ENCODE assay signal across 13 cellular contexts in the genomic region with DNA sequence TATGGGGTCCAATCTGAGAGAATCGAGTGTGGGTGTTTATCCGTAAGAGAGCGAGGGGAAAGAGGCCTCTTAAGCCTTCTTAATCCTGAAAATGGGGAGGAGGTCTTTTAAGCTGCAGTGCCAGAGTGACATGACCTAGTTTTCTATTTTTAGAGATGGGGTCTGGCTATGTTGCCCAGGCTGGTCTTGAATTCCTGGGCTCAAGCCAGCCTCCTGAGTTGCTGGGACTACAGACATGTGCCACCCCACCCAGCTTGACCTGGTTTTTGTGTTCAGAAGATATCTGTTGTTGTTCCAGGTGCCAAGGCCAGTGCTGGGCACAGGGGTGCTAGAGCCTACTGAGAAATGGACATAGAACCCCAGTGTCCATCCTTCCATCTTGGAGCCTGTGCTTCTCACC. TPM values are rescaled to one million over a fixed set of nuclear protein-coding genes. Genes with fewer than 3 reads are reported as not detected.
DNase-seq lines count a peak whose midpoint lies in the region; ATAC-seq, FAIRE-seq and TF ChIP-seq lines count a peak whose summit lies in the region.
"Had no signal": no experiment of that assay in that cellular context is flagged by ENCODE, and none has a peak within 500 bp of the region (broad histone marks: within the 10 kb centered on the region; RNA-seq: fewer than 3 reads in every experiment).

No MANE protein-coding gene starts in this region.

- CTCF ChIA-PET in activated naive CD4-positive, alpha-beta T cell treated with anti-CD3 and anti-CD28 coated beads for 36 hours (lab: Charles Lee), result interaction anchor here (1.2 to 3.1 kb wide), 3 partner anchors 18 to 77 kb away, joined by 4 to 12 read pairs (median 6); a partner anchor contains a TSS
- CTCF ChIA-PET in activated CD8-positive, alpha-beta T cell treated with anti-CD3 and anti-CD28 coated beads for 36 hours (lab: Charles Lee), result interaction anchor here (1.0 to 8.1 kb wide), 5 partner anchors 11 to 35 kb away, joined by 3 to 77 read pairs (median 3); a partner anchor contains a TSS

- H3K27ac Mint-ChIP-seq in activated naive CD4-positive, alpha-beta T cell treated with anti-CD3 and anti-CD28 coated beads for 36 hours, result peak overlapping the region; percentile 30
- H3K27ac Mint-ChIP-seq in activated naive CD4-positive, alpha-beta T cell treated with anti-CD3 and anti-CD28 coated beads, Interleukin-2, amount 50 U/mL, for 72 hours, result no peak overlapping the region
- H3K27ac Mint-ChIP-seq in activated CD8-positive, alpha-beta T cell treated with anti-CD3 and anti-CD28 coated beads for 36 hours, result no peak overlapping the region

- H3K27ac ChIP-seq in kidney (ENCODE audit: low read depth in 2 of 2, low read length in 2 of 2) (no peak overlapping the region), transverse colon (peak overlapping the region in 3 of 4 donors; percentile 96 to 99 (median 98))

- no peak overlapping the region for H3K4me3 ChIP-seq in kidney (ENCODE audit: low read length in 2 of 2)
- H3K4me3 ChIP-seq in transverse colon, result peak overlapping the region in 1 of 4 donors; percentile 74

- H3K9me3 ChIP-seq in kidney (ENCODE audit: control insufficient read depth in 1 of 2, low read length in 2 of 2) (no peaks in the 10 kb centered on the region), transverse colon (no peaks in the 10 kb centered on the region)

- POLR2A ChIA-PET in activated CD8-positive, alpha-beta T cell treated with anti-CD3 and anti-CD28 coated beads for 36 hours (lab: Charles Lee), result interaction anchor here (0.9 to 4.7 kb wide), 6 partner anchors 8 to 76 kb away, joined by 3 to 47 read pairs (median 4); a partner anchor contains a TSS

- peak overlapping the region in 1 of 2 donors; percentile 55 for H3K9ac ChIP-seq in kidney (ENCODE audit: low read length in 2 of 2)

- no peak for ATAC-seq in activated naive CD4-positive, alpha-beta T cell treated with anti-CD3 and anti-CD28 coated beads, Interleukin-2, amount 50 U/mL, for 72 hours
- ATAC-seq in activated CD8-positive, alpha-beta T cell treated with anti-CD3 and anti-CD28 coated beads for 36 hours, result no peak
- ATAC-seq in GM18867 (IDR thresholded peaks at IDR 0.05; ENCODE audit: unreplicated experiment), result no peak
- ATAC-seq: sciatic nerve had no signal

- WGBS in transverse colon (ENCODE audit: low coverage in 1 of 2), 2 donors, result 88% methylated on average over 3 of the region's 3 CpGs; no CpG with 5 or more reads in 1 of the 2 donors

- H3K4me3 Mint-ChIP-seq in activated naive CD4-positive, alpha-beta T cell treated with anti-CD3 and anti-CD28 coated beads for 36 hours, result peak overlapping the region; percentile 80
- peak overlapping the region; percentile 27 for H3K4me3 Mint-ChIP-seq in activated CD8-positive, alpha-beta T cell treated with anti-CD3 and anti-CD28 coated beads for 36 hours

- no peaks in the 10 kb centered on the region for H3K27me3 Mint-ChIP-seq in activated naive CD4-positive, alpha-beta T cell treated with anti-CD3 and anti-CD28 coated beads for 36 hours (ENCODE audit: low read depth)
- no peaks in the 10 kb centered on the region for H3K27me3 Mint-ChIP-seq in activated CD8-positive, alpha-beta T cell treated with anti-CD3 and anti-CD28 coated beads for 36 hours

- TF ChIP-seq EP300 in transverse colon (IDR thresholded peaks at IDR 0.05; ENCODE audit: low read depth), result no peak

- intact Hi-C loops in activated naive CD4-positive, alpha-beta T cell treated with anti-CD3 and anti-CD28 coated beads for 36 hours (cut with micrococcal nuclease), result no loop called here
- intact Hi-C loops in activated CD8-positive, alpha-beta T cell treated with anti-CD3 and anti-CD28 coated beads for 36 hours (cut with micrococcal nuclease), result no loop called here
- intact Hi-C loops in kidney (cut with DNase I) (no loop called here), transverse colon (cut with DNase I; ENCODE audit: low total_unique reads) (no loop called here)

- no peaks in the 10 kb centered on the region for H3K36me3 ChIP-seq in kidney (ENCODE audit: control insufficient read depth in 1 of 2, insufficient read depth in 2 of 2, low read length in 2 of 2)
- peaks cover 0 to 11% (median 4%) of the 10 kb centered on the region in 4 donors for H3K36me3 ChIP-seq in transverse colon

- FAIRE-seq in kidney (lab: Jason Lieb, UNC), result no peak
- FAIRE-seq: islet of Langerhans had no signal

- H3K27me3 ChIP-seq in transverse colon, result no peaks in the 10 kb centered on the region

- DNase-seq in activated naive CD4-positive, alpha-beta T cell treated with anti-CD3 and anti-CD28 coated beads for 36 hours, result no peak
- no peak for DNase-seq in activated naive CD4-positive, alpha-beta T cell treated with anti-CD3 and anti-CD28 coated beads, Interleukin-2, amount 50 U/mL, for 72 hours (ENCODE audit: low spot score in 2 of 2)
- DNase-seq in activated CD8-positive, alpha-beta T cell treated with anti-CD3 and anti-CD28 coated beads for 36 hours, result no peak
- peak; percentile 40 for DNase-seq in kidney
- no peak for DNase-seq in transverse colon
- no peak for DNase-seq in Kasumi-1 (lab: John Stamatoyannopoulos, UW)
- DNase-seq in NCI-H2029 (lab: John Stamatoyannopoulos, UW), result no peak
- DNase-seq: amygdala, erythroblast, NCI-H748 treated with DMSO at 0.1 percent for 48 hours had no signal

- no peaks in the 10 kb centered on the region for H3K9me3 Mint-ChIP-seq in activated naive CD4-positive, alpha-beta T cell treated with anti-CD3 and anti-CD28 coated beads for 36 hours
- no peaks in the 10 kb centered on the region for H3K9me3 Mint-ChIP-seq in activated naive CD4-positive, alpha-beta T cell treated with anti-CD3 and anti-CD28 coated beads, Interleukin-2, amount 50 U/mL, for 72 hours
- no peaks in the 10 kb centered on the region for H3K9me3 Mint-ChIP-seq in activated CD8-positive, alpha-beta T cell treated with anti-CD3 and anti-CD28 coated beads for 36 hours

- peaks cover 17% of the 10 kb centered on the region for H3K4me1 Mint-ChIP-seq in activated naive CD4-positive, alpha-beta T cell treated with anti-CD3 and anti-CD28 coated beads for 36 hours (ENCODE audit: low read depth)
- H3K4me1 Mint-ChIP-seq in activated CD8-positive, alpha-beta T cell treated with anti-CD3 and anti-CD28 coated beads for 36 hours (ENCODE audit: low read depth), result peaks cover 15% of the 10 kb centered on the region

- H3K4me1 ChIP-seq in kidney (ENCODE audit: control insufficient read depth in 1 of 2, insufficient read depth in 1 of 2, low read depth in 1 of 2, low read length in 2 of 2) (peaks cover 4 to 17% of the 10 kb centered on the region in 2 donors), transverse colon (peaks cover 22 to 32% (median 26%) of the 10 kb centered on the region in 4 donors)

- in situ Hi-C loops in transverse colon (cut with MboI; ENCODE audit: low pct_ligation_motif_present in 1 of 4, low pct_unique_long_range_greater_than_20kb in 1 of 4, low sequenced_read_pairs in 3 of 4), result no loop called here

- no peak for TF ChIP-seq CTCF in activated CD8-positive, alpha-beta T cell treated with anti-CD3 and anti-CD28 coated beads for 36 hours (IDR thresholded peaks at IDR 0.05)
- TF ChIP-seq CTCF in kidney (IDR thresholded peaks at IDR 0.05; ENCODE audit: borderline replicate concordance, extremely low read depth, insufficient read depth) (no peak), transverse colon (IDR thresholded peaks at IDR 0.05) (no peak)

- H3K36me3 Mint-ChIP-seq in activated naive CD4-positive, alpha-beta T cell treated with anti-CD3 and anti-CD28 coated beads for 36 hours (ENCODE audit: low read depth), result peaks cover 11% of the 10 kb centered on the region
- H3K36me3 Mint-ChIP-seq in activated naive CD4-positive, alpha-beta T cell treated with anti-CD3 and anti-CD28 coated beads, Interleukin-2, amount 50 U/mL, for 72 hours, result no peaks in the 10 kb centered on the region
- peaks cover 6% of the 10 kb centered on the region for H3K36me3 Mint-ChIP-seq in activated CD8-positive, alpha-beta T cell treated with anti-CD3 and anti-CD28 coated beads for 36 hours (ENCODE audit: low read depth)

- no peak for TF ChIP-seq POLR2A in transverse colon (IDR thresholded peaks at IDR 0.05)

RNA-seq across cellular contexts. Expression of a gene that starts 1.4 kb away (rescaled TPM):
- 10 to 100 TPM; 12.8 to 14.3 TPM for total RNA-seq in activated naive CD4-positive, alpha-beta T cell treated with anti-CD3 and anti-CD28 coated beads for 36 hours
- total RNA-seq in activated naive CD4-positive, alpha-beta T cell treated with anti-CD3 and anti-CD28 coated beads, Interleukin-2, amount 50 U/mL, for 72 hours, result 10 to 100 TPM in 1 of 2 donors, 1 to 10 TPM in 1; 7.1 to 31.6 TPM
- 10 to 100 TPM; 17.2 to 17.7 TPM for total RNA-seq in activated CD8-positive, alpha-beta T cell treated with anti-CD3 and anti-CD28 coated beads for 36 hours
- total RNA-seq in kidney (59.8 TPM), transverse colon (100 to 1,000 TPM in 3 of 4 donors, 10 to 100 TPM in 1; 93.9 to 154 (median 139) TPM)
- 157 TPM for polyA plus RNA-seq in kidney (ENCODE audit: insufficient read depth, low read depth, low replicate concordance)

RNA-seq across cellular contexts. Expression of a gene that starts 2.6 kb away (rescaled TPM):
- 10 to 100 TPM; 26.2 to 30.5 TPM for total RNA-seq in activated naive CD4-positive, alpha-beta T cell treated with anti-CD3 and anti-CD28 coated beads for 36 hours
- 10 to 100 TPM; 34.2 to 37.6 TPM for total RNA-seq in activated naive CD4-positive, alpha-beta T cell treated with anti-CD3 and anti-CD28 coated beads, Interleukin-2, amount 50 U/mL, for 72 hours
- 10 to 100 TPM; 23.7 to 28.5 TPM for total RNA-seq in activated CD8-positive, alpha-beta T cell treated with anti-CD3 and anti-CD28 coated beads for 36 hours
- total RNA-seq in kidney (44.0 TPM), transverse colon (10 to 100 TPM in 3 of 4 donors, 1 to 10 TPM in 1; 6.4 to 35.2 (median 27.4) TPM)
- polyA plus RNA-seq in kidney (ENCODE audit: insufficient read depth, low read depth, low replicate concordance), result 48.4 TPM

RNA-seq across cellular contexts. Expression of a gene that starts 8.0 kb away (rescaled TPM):
- under 1 TPM in 1 of 2 experiments, not detected in 1; 0.41 TPM for total RNA-seq in activated naive CD4-positive, alpha-beta T cell treated with anti-CD3 and anti-CD28 coated beads for 36 hours
- under 1 TPM; 0.23 to 0.46 TPM for total RNA-seq in activated naive CD4-positive, alpha-beta T cell treated with anti-CD3 and anti-CD28 coated beads, Interleukin-2, amount 50 U/mL, for 72 hours
- under 1 TPM in 1 of 2 experiments, not detected in 1; 0.23 TPM for total RNA-seq in activated CD8-positive, alpha-beta T cell treated with anti-CD3 and anti-CD28 coated beads for 36 hours
- not detected for total RNA-seq in kidney
- not detected for polyA plus RNA-seq in kidney (ENCODE audit: insufficient read depth, low read depth, low replicate concordance)
- under 1 TPM in 1 of 4 donors, not detected in 3; 0.27 TPM for total RNA-seq in transverse colon
- total RNA-seq: sciatic nerve had no signal

RNA-seq across cellular contexts. Expression of a gene that starts 17.1 kb away (rescaled TPM):
- under 1 TPM in 1 of 2 experiments, not detected in 1; 0.67 TPM for total RNA-seq in activated naive CD4-positive, alpha-beta T cell treated with anti-CD3 and anti-CD28 coated beads for 36 hours
- total RNA-seq in activated naive CD4-positive, alpha-beta T cell treated with anti-CD3 and anti-CD28 coated beads, Interleukin-2, amount 50 U/mL, for 72 hours, result under 1 TPM in 1 of 2 donors, not detected in 1; 0.55 TPM
- under 1 TPM in 1 of 2 experiments, not detected in 1; 0.52 TPM for total RNA-seq in activated CD8-positive, alpha-beta T cell treated with anti-CD3 and anti-CD28 coated beads for 36 hours
- not detected for total RNA-seq in kidney
- polyA plus RNA-seq in kidney (ENCODE audit: insufficient read depth, low read depth, low replicate concordance), result not detected
- 10 to 100 TPM in 1 of 4 donors, not detected in 3; 20.9 TPM for total RNA-seq in transverse colon
- total RNA-seq: sciatic nerve had no signal

RNA-seq across cellular contexts. Expression of a gene that starts 22.2 kb away (rescaled TPM):
- 10 to 100 TPM; 18.5 to 21.7 TPM for total RNA-seq in activated naive CD4-positive, alpha-beta T cell treated with anti-CD3 and anti-CD28 coated beads for 36 hours
- 10 to 100 TPM; 33.6 to 48.1 TPM for total RNA-seq in activated naive CD4-positive, alpha-beta T cell treated with anti-CD3 and anti-CD28 coated beads, Interleukin-2, amount 50 U/mL, for 72 hours
- total RNA-seq in activated CD8-positive, alpha-beta T cell treated with anti-CD3 and anti-CD28 coated beads for 36 hours, result 10 to 100 TPM; 37.5 to 42.4 TPM
- total RNA-seq in kidney (59.7 TPM), transverse colon (100 to 1,000 TPM; 142 to 272 (median 221) TPM)
- 117 TPM for polyA plus RNA-seq in kidney (ENCODE audit: insufficient read depth, low read depth, low replicate concordance)

Comparison
In these comparisons a context has a peak if more than half of its experiments do, and no peak if none do; other contexts are left out.
1. H3K27ac ChIP-seq: peak in transverse colon (3 of 4); none in kidney (0 of 2).